Comparison of ENCODE assay signal across 28 cellular contexts in genomic region chr15:72451224-72451623, GRCh38. TPM values are rescaled to one million over a fixed set of nuclear protein-coding genes. Genes with fewer than 3 reads are reported as not detected.
"Had no signal": no experiment of that assay in that cellular context is flagged by ENCODE, and none has a peak within 500 bp of the region (broad histone marks: within the 10 kb centered on the region; RNA-seq: fewer than 3 reads in every experiment).

No MANE protein-coding gene starts in this region.

- H3K27ac ChIP-seq: KMS-11, SK-N-MC, VCaP had no signal

- H3K9me3 Mint-ChIP-seq: activated CD4-positive, alpha-beta memory T cell treated with anti-CD3 and anti-CD28 coated beads, Interleukin-2, amount 10 ng/mL, durations not matched to agents 7 days and 5 days; activated CD4-positive, alpha-beta T cell treated with anti-CD3 and anti-CD28 coated beads, Interleukin-2, amount 10 ng/mL, durations not matched to agents 7 days and 5 days; activated naive CD4-positive, alpha-beta T cell treated with anti-CD3 and anti-CD28 coated beads for 36 hours; activated T-helper 17 cell treated with anti-CD3 and anti-CD28 coated beads, Interleukin-2, amount 50 U/mL, for 72 hours; brain; central memory CD8-positive, alpha-beta T cell; T-cell had no signal

- H3K27ac Mint-ChIP-seq: activated CD4-positive, alpha-beta memory T cell treated with anti-CD3 and anti-CD28 coated beads, Interleukin-2, amount 10 ng/mL, durations not matched to agents 7 days and 5 days; activated CD4-positive, alpha-beta T cell treated with anti-CD3 and anti-CD28 coated beads, Interleukin-2, amount 10 ng/mL, durations not matched to agents 7 days and 5 days; activated naive CD4-positive, alpha-beta T cell treated with anti-CD3 and anti-CD28 coated beads for 36 hours; activated naive CD8-positive, alpha-beta T cell; activated T-helper 17 cell treated with anti-CD3 and anti-CD28 coated beads, Interleukin-2, amount 50 U/mL, for 72 hours; brain; T-cell had no signal

- H3K9ac ChIP-seq: KMS-11 had no signal

- H3K4me3 Mint-ChIP-seq: activated CD4-positive, alpha-beta memory T cell treated with anti-CD3 and anti-CD28 coated beads, Interleukin-2, amount 10 ng/mL, durations not matched to agents 7 days and 5 days; activated CD4-positive, alpha-beta T cell treated with anti-CD3 and anti-CD28 coated beads, Interleukin-2, amount 10 ng/mL, durations not matched to agents 7 days and 5 days; activated naive CD4-positive, alpha-beta T cell treated with anti-CD3 and anti-CD28 coated beads for 36 hours; activated naive CD8-positive, alpha-beta T cell; activated T-helper 17 cell treated with anti-CD3 and anti-CD28 coated beads, Interleukin-2, amount 50 U/mL, for 72 hours; brain; central memory CD8-positive, alpha-beta T cell; T-cell had no signal

- H3K27me3 Mint-ChIP-seq: activated naive CD8-positive, alpha-beta T cell had no signal

- H3K36me3 Mint-ChIP-seq: activated naive CD8-positive, alpha-beta T cell; brain; T-cell had no signal

- ATAC-seq: activated T-helper 17 cell treated with anti-CD3 and anti-CD28 coated beads, Interleukin-2, amount 50 U/mL, for 72 hours; T-cell had no signal

- H3K4me1 Mint-ChIP-seq: activated CD4-positive, alpha-beta memory T cell treated with anti-CD3 and anti-CD28 coated beads, Interleukin-2, amount 10 ng/mL, durations not matched to agents 7 days and 5 days; activated CD4-positive, alpha-beta T cell treated with anti-CD3 and anti-CD28 coated beads, Interleukin-2, amount 10 ng/mL, durations not matched to agents 7 days and 5 days; activated T-helper 17 cell treated with anti-CD3 and anti-CD28 coated beads, Interleukin-2, amount 50 U/mL, for 72 hours; brain; central memory CD8-positive, alpha-beta T cell; T-cell had no signal

- DNase-seq: activated CD4-positive, alpha-beta memory T cell treated with anti-CD3 and anti-CD28 coated beads, Interleukin-2, amount 10 ng/mL, durations not matched to agents 7 days and 5 days; activated CD4-positive, alpha-beta T cell treated with anti-CD3 and anti-CD28 coated beads, Interleukin-2, amount 10 ng/mL, durations not matched to agents 7 days and 5 days; activated CD4-positive, CD25-positive, alpha-beta regulatory T cell; activated gamma-delta T cell; activated naive CD4-positive, alpha-beta T cell treated with anti-CD3 and anti-CD28 coated beads for 36 hours; activated T-cell treated with anti-CD3 and anti-CD28 coated beads for 4 hours; activated T-cell treated with anti-CD3 and anti-CD28 coated beads, Interleukin-2, amount 50 U/mL, for 48 hours; amygdala; MM.1S; NCI-H1105; NCI-H1436; NCI-H187 treated with DMSO at 0.1 percent for 48 hours; NCI-H2081 treated with DMSO at 0.1 percent for 48 hours; NCI-H446; NCI-H748 treated with DMSO at 0.1 percent for 48 hours; NK-92 treated with Interleukin-12 subunit alpha and Interleukin-12 subunit beta, amount 100 ng/mL, for 24 hours; T-cell; T-helper 2 cell; T1000 had no signal

- H3K4me2 ChIP-seq: KMS-11 had no signal

- H3K4me3 ChIP-seq: SK-N-MC had no signal

RNA-seq across cellular contexts. Expression of gene TMEM202, which starts 53.1 kb away (rescaled TPM):
- total RNA-seq: activated CD4-positive, alpha-beta memory T cell treated with anti-CD3 and anti-CD28 coated beads, Interleukin-2, amount 10 ng/mL, durations not matched to agents 7 days and 5 days; activated CD4-positive, alpha-beta T cell treated with anti-CD3 and anti-CD28 coated beads, Interleukin-2, amount 10 ng/mL, durations not matched to agents 7 days and 5 days; activated CD8-positive, alpha-beta memory T cell treated with anti-CD3 and anti-CD28 coated beads for 36 hours; activated naive CD4-positive, alpha-beta T cell treated with anti-CD3 and anti-CD28 coated beads for 36 hours; activated T-helper 17 cell treated with anti-CD3 and anti-CD28 coated beads, Interleukin-2, amount 50 U/mL, for 72 hours; astrocyte; T-cell had no signal
